In the genomic region with DNA sequence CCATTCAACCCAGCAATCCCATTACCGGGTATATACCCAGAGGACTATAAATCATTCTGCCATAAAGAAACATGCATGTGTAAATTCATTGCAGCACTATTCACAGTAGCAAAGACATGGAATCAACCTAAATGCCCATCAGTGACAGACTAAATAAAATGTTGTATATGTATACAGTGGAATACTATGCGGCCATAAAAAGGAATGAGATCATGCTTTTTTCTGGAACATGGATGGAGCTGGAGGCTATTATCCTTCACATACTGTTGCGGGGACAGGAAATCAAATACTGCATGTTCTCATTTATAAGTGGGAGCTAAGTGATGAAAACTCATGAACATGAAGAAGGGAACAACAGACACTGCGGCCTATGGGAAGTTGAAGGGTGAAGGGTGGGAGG, we compare ENCODE assay signal across 26 cellular contexts.
DNase-seq lines count a peak whose midpoint lies in the region; ATAC-seq, FAIRE-seq and TF ChIP-seq lines count a peak whose summit lies in the region.
"Had no signal": no experiment of that assay in that cellular context is flagged by ENCODE, and none has a peak within 500 bp of the region (broad histone marks: within the 10 kb centered on the region; RNA-seq: fewer than 3 reads in every experiment).

No MANE protein-coding gene starts in this region.

- H3K9ac ChIP-seq in HepG2 (ENCODE audit: insufficient read depth, low read depth, low read length) (no peak overlapping the region), K562 (ENCODE audit: insufficient read depth in 1 of 2, low read depth in 2 of 2, low read length in 2 of 2) (no peak overlapping the region)
- H3K9ac ChIP-seq: BLaER1 had no signal

- H2AFZ ChIP-seq in HepG2 (ENCODE audit: low read length) (no peak overlapping the region), K562 (ENCODE audit: low read depth, low read length) (no peak overlapping the region)

- BruUV-seq in HepG2 (replicated peaks; lab: Mats Ljungman, UMichigan) = no TSS peak
- BruUV-seq in K562 (replicated peaks; lab: Mats Ljungman, UMichigan) = no TSS peak

- intact Hi-C loops in HepG2 (cut with micrococcal nuclease; ENCODE audit: unreplicated experiment) = no loop called here
- intact Hi-C loops in right lobe of liver (cut with DNase I) = loop anchor here (10.0 kb wide), 3 partner anchors 196 to 316 kb away; no protein-coding TSS in a partner anchor
- intact Hi-C loops in K562 (cut with micrococcal nuclease) = no loop called here

- H3K4me3 ChIP-seq in HepG2 (replicated peaks in 1 of 3; ENCODE audit: insufficient read depth in 1 of 3, low read depth in 2 of 3, low read length in 3 of 3) (no peak overlapping the region), right lobe of liver (no peak overlapping the region), K562 (no peak overlapping the region)
- H3K4me3 ChIP-seq: BLaER1, GM12878 had no signal

- H3K9me3 ChIP-seq in HepG2 (ENCODE audit: low read length) (no peaks in the 10 kb centered on the region), right lobe of liver (no peaks in the 10 kb centered on the region), K562 (replicated peaks; ENCODE audit: control insufficient read depth, insufficient read depth, low read depth, low read length) (no peaks in the 10 kb centered on the region)
- H3K9me3 ChIP-seq: BE2C had no signal

- TF ChIP-seq POLR2A in HepG2 (IDR thresholded peaks at IDR 0.05; ENCODE audit: insufficient read depth in 1 of 2, low read depth in 2 of 2, low read length in 2 of 2) (no peak), right lobe of liver (IDR thresholded peaks at IDR 0.05) (no peak), K562 (conservative IDR thresholded peaks at IDR 0.05) (no peak)

- peaks cover 0 to 7% of the 10 kb centered on the region in 2 donors for H3K9me3 Mint-ChIP-seq in stimulated activated naive CD8-positive, alpha-beta T cell treated with anti-CD3 and anti-CD28 coated beads, Interleukin-15, amount 100 ng/mL, for 72 hours
- H3K9me3 Mint-ChIP-seq: CD4-positive, CD25-positive, alpha-beta regulatory T cell; CD8-positive, alpha-beta memory T cell had no signal

- peaks cover 15 to 51% of the 10 kb centered on the region in 2 experiments for H3K36me3 ChIP-seq in HepG2 (replicated peaks in 1 of 2; ENCODE audit: control insufficient read depth in 1 of 2, insufficient read depth in 2 of 2, low read length in 2 of 2)
- no peaks in the 10 kb centered on the region for H3K36me3 ChIP-seq in right lobe of liver
- H3K36me3 ChIP-seq in K562 (ENCODE audit: control insufficient read depth, insufficient read depth, low read length) = no peaks in the 10 kb centered on the region
- H3K36me3 ChIP-seq: BE2C, BLaER1 had no signal

- ATAC-seq in HepG2 = no peak
- ATAC-seq in right lobe of liver = no peak
- no peak for ATAC-seq in K562
- ATAC-seq in stimulated activated naive CD8-positive, alpha-beta T cell treated with anti-CD3 and anti-CD28 coated beads, Interleukin-15, amount 100 ng/mL, for 72 hours = no peak
- ATAC-seq: GM12878 had no signal

- TF ChIP-seq CTCF in HepG2 (CRISPR knock-in tag; IDR thresholded peaks at IDR 0.05) = no peak
- no peak for TF ChIP-seq CTCF in right lobe of liver (IDR thresholded peaks at IDR 0.05)
- no peak for TF ChIP-seq CTCF in K562 (IDR thresholded peaks at IDR 0.05 in 2 of 3, conservative IDR thresholded peaks at IDR 0.05 in 1 of 3; ENCODE audit: insufficient read depth in 2 of 3, low read depth in 1 of 3, low read length in 3 of 3)

- no peaks in the 10 kb centered on the region for H3K27me3 ChIP-seq in HepG2 (ENCODE audit: control insufficient read depth in 1 of 2, insufficient read depth in 2 of 2, low read length in 2 of 2)
- no peaks in the 10 kb centered on the region for H3K27me3 ChIP-seq in right lobe of liver
- no peaks in the 10 kb centered on the region for H3K27me3 ChIP-seq in K562 (ENCODE audit: control insufficient read depth in 2 of 2, insufficient read depth in 2 of 2, low read length in 2 of 2)
- H3K27me3 ChIP-seq: BE2C, BLaER1 had no signal

- POLR2A ChIA-PET in HepG2 (lab: Yijun Ruan, JAX) (no interaction called here), K562 (lab: Yijun Ruan, JAX) (interaction anchor here (0.7 to 1.5 kb wide), 3 partner anchors 21 to 313 kb away, joined by 3 to 4 read pairs (median 3); no protein-coding TSS in a partner anchor)

- DNase-seq in HepG2 (ENCODE audit: low spot score) (no peak), right lobe of liver (no peak), K562 (ENCODE audit: extremely low read depth in 1 of 4, low spot score in 3 of 4) (no peak)
- DNase-seq in stimulated activated naive CD8-positive, alpha-beta T cell treated with anti-CD3 and anti-CD28 coated beads, Interleukin-15, amount 100 ng/mL, for 72 hours = no peak
- no peak for DNase-seq in activated CD8-positive, alpha-beta memory T cell treated with anti-CD3 and anti-CD28 coated beads, Interleukin-2, amount 50 U/mL, for 48 hours
- DNase-seq: ACHN; BE2C; C1 segment of cervical spinal cord; CD4-positive, alpha-beta memory T cell; CD4-positive, CD25-positive, alpha-beta regulatory T cell; CD8-positive, alpha-beta memory T cell; COR-L47; DMS 273 treated with DMSO at 0.1 percent for 48 hours; DMS153; DMS53; DMS79; DND-41; EL; GDM1 had no signal

- H3K79me2 ChIP-seq in HepG2 (ENCODE audit: insufficient read depth, low read length) = peaks cover 47% of the 10 kb centered on the region
- H3K79me2 ChIP-seq in K562 (ENCODE audit: control insufficient read depth, insufficient read depth, low read length) = no peaks in the 10 kb centered on the region

- no peak for FAIRE-seq in HepG2 (lab: Jason Lieb, UNC)
- no peak for FAIRE-seq in K562 (lab: Jason Lieb, UNC)
- FAIRE-seq: GM12878, GM12892, GM18507, GM19239 had no signal

- H3K4me3 Mint-ChIP-seq in stimulated activated naive CD8-positive, alpha-beta T cell treated with anti-CD3 and anti-CD28 coated beads, Interleukin-15, amount 100 ng/mL, for 72 hours = no peak overlapping the region
- H3K4me3 Mint-ChIP-seq: CD14-positive monocyte; CD4-positive, alpha-beta memory T cell; CD4-positive, CD25-positive, alpha-beta regulatory T cell; CD8-positive, alpha-beta memory T cell had no signal

- CTCF ChIA-PET in HepG2 (lab: Yijun Ruan, JAX; ENCODE audit: low intra/inter-chr PET ratio, low total read pairs) = no interaction called here
- CTCF ChIA-PET in K562 (lab: Yijun Ruan, JAX; ENCODE audit: low intra/inter-chr PET ratio) = no interaction called here

- 72% methylated on average over 4 of the region's 4 CpGs for WGBS in HepG2 (ENCODE audit: low lambda C conversion rate)
- whole genome bisulfite sequencing in right lobe of liver (ENCODE audit: insufficient coverage, low coverage, low lambda C conversion rate, missing lambda C conversion rate) = 75% methylated on average over 4 of the region's 4 CpGs
- whole genome bisulfite sequencing in K562 (ENCODE audit: insufficient coverage, low coverage, missing lambda C conversion rate) = 71% methylated on average over 4 of the region's 4 CpGs

- H3K4me2 ChIP-seq in HepG2 (ENCODE audit: low read depth, low read length) (no peak overlapping the region), K562 (ENCODE audit: insufficient read depth, low read length) (no peak overlapping the region)
- H3K4me2 ChIP-seq: BLaER1 had no signal

- in situ Hi-C loops in HepG2 (cut with HindIII; ENCODE audit: extremely low pct_ligation_motif_present, low pct_unique_long_range_greater_than_20kb) = no loop called here
- in situ Hi-C loops in K562 (cut with MboI) = no loop called here

- H3K4me1 Mint-ChIP-seq in stimulated activated naive CD8-positive, alpha-beta T cell treated with anti-CD3 and anti-CD28 coated beads, Interleukin-15, amount 100 ng/mL, for 72 hours = no peaks in the 10 kb centered on the region

- no peak for TF ChIP-seq EP300 in HepG2 (IDR thresholded peaks at IDR 0.05; ENCODE audit: low read depth in 2 of 2, low read length in 2 of 2)
- TF ChIP-seq EP300 in HepG2 (CRISPR knock-in tag; IDR thresholded peaks at IDR 0.05; ENCODE audit: borderline replicate concordance) = no peak
- no peak for TF ChIP-seq EP300 in K562 (IDR thresholded peaks at IDR 0.05; ENCODE audit: low read length)

- no peak overlapping the region for H3K27ac Mint-ChIP-seq in stimulated activated naive CD8-positive, alpha-beta T cell treated with anti-CD3 and anti-CD28 coated beads, Interleukin-15, amount 100 ng/mL, for 72 hours
- H3K27ac Mint-ChIP-seq: CD4-positive, CD25-positive, alpha-beta regulatory T cell had no signal

- peaks cover 4% of the 10 kb centered on the region; the same call in 1 of the 2 replicates for H4K20me1 ChIP-seq in HepG2 (ENCODE audit: insufficient read depth, low read length)
- no peaks in the 10 kb centered on the region for H4K20me1 ChIP-seq in K562 (replicated peaks; ENCODE audit: control insufficient read depth, insufficient read depth, low read length)
- H4K20me1 ChIP-seq: BLaER1 had no signal

- no peaks in the 10 kb centered on the region for H3K27me3 Mint-ChIP-seq in stimulated activated naive CD8-positive, alpha-beta T cell treated with anti-CD3 and anti-CD28 coated beads, Interleukin-15, amount 100 ng/mL, for 72 hours
- H3K27me3 Mint-ChIP-seq: CD4-positive, alpha-beta memory T cell; CD4-positive, CD25-positive, alpha-beta regulatory T cell; CD8-positive, alpha-beta memory T cell had no signal

- H3K27ac ChIP-seq in HepG2 (ENCODE audit: extremely low read length, insufficient read depth, low read length) (no peak overlapping the region), right lobe of liver (no peak overlapping the region), K562 (ENCODE audit: extremely low read depth, low read depth, low read length) (no peak overlapping the region)
- H3K27ac ChIP-seq: 22Rv1, BLaER1 had no signal

- no peak for TF ChIP-seq RAD21 in HepG2 (CRISPR knock-in tag; IDR thresholded peaks at IDR 0.05)
- no peak for TF ChIP-seq RAD21 in K562 (CRISPR knock-in tag; conservative IDR thresholded peaks at IDR 0.05 in 1 of 2, IDR thresholded peaks at IDR 0.05 in 1 of 2)

- H3K9me1 ChIP-seq in K562 (ENCODE audit: control insufficient read depth, insufficient read depth, low read length) = no peaks in the 10 kb centered on the region

- H3K4me1 ChIP-seq in HepG2 (ENCODE audit: insufficient read depth, low read length) = peaks cover 26% of the 10 kb centered on the region
- peaks cover 0 to 9% (median 0%) of the 10 kb centered on the region in 4 donors for H3K4me1 ChIP-seq in right lobe of liver
- peaks cover 0 to 3% of the 10 kb centered on the region in 2 experiments; a peak in 1 of 5 replicates for H3K4me1 ChIP-seq in K562 (replicated peaks in 1 of 2; ENCODE audit: control insufficient read depth in 2 of 2, insufficient read depth in 2 of 2, low read length in 2 of 2)
- H3K4me1 ChIP-seq: BLaER1 had no signal

TF ChIP-seq in HepG2, 621 proteins besides CTCF, POLR2A, EP300 and RAD21 (continues in another document):
- peak; percentile 53 for TF ChIP-seq RBM22 (optimal IDR thresholded peaks at IDR 0.05; ENCODE audit: low read length)

TF ChIP-seq in K562, 482 proteins besides CTCF, POLR2A, EP300 and RAD21:
- TF ChIP-seq HLTF (IDR thresholded peaks at IDR 0.05) (no peak), ZNF146 (CRISPR knock-in tag; IDR thresholded peaks at IDR 0.05; ENCODE audit: unreplicated experiment) (peak; percentile 64), MEF2A (IDR thresholded peaks at IDR 0.05; ENCODE audit: control insufficient read depth, low read depth, low read length) (no peak)

Comparison
In these comparisons a context has a peak if more than half of its experiments do, and no peak if none do; other contexts are left out.
1. intact Hi-C loops: an anchor here in right lobe of liver (10.0 kb wide); none called in HepG2 and K562.